In the genomic region with DNA sequence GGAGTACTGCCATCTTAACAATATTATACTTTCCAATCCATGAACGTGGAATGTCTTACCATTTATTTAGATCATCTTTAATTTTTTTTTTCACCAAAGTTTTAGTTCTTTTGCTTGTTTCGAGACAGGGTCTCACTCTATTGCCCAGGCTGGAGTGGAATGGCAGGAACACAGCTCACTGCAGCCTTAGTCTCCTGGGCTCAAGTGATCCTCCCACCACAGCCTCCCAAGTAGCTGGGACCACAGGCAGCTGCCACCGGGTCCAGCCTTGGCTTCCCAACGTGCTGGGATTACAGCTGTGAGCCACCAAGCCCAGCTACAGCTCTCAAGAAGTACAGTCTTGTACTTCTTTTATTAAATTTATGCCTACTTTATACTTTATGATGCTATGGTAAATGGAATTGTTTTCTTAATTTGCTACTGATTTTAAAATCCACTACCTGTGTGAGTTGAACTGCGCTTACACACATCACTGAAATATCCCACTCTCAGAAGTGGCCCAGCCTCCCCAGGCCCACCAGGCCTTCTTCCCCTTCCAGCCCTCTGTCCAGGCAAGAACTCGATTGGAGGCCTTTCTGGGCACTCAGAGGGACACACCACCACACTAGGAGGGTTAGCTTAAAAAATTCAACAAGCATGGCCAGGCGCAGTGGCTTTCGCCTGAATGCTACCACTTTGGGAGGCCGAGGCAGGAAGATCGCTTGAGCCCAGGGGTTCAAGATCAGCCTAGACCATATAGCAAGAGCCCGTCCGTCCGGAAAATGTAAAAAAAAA, we compare ENCODE assay signal across 8 cellular contexts. TPM values are rescaled to one million over a fixed set of nuclear protein-coding genes. Genes with fewer than 3 reads are reported as not detected.
A peak's percentile ranks its signal among the peaks of the same experiment; 100 is the strongest.
DNase-seq lines count a peak whose midpoint lies in the region; ATAC-seq and TF ChIP-seq lines count a peak whose summit lies in the region.

No MANE protein-coding gene starts in this region.

- no peaks in the 10 kb centered on the region for H3K27me3 ChIP-seq in right atrium auricular region
- H3K27me3 ChIP-seq in brain microvascular endothelial cell (replicated peaks) = no peaks in the 10 kb centered on the region

- no peak for DNase-seq in right atrium auricular region (ENCODE audit: low spot score)
- DNase-seq in left ventricle myocardium superior = no peak
- no peak for DNase-seq in brain microvascular endothelial cell
- no peak for DNase-seq in mesothelial cell of epicardium (ENCODE audit: low spot score in 2 of 2, unreplicated experiment in 2 of 2)
- DNase-seq in left lobe of liver (ENCODE audit: low spot score) = no peak
- no peak for DNase-seq in pons (ENCODE audit: low spot score)

- peak overlapping the region; percentile 98 to 99 for H3K4me3 ChIP-seq in right atrium auricular region
- H3K4me3 ChIP-seq in brain microvascular endothelial cell (ENCODE audit: low read depth, low read length) = peak overlapping the region; percentile 88

- no peaks in the 10 kb centered on the region for H3K9me3 ChIP-seq in right atrium auricular region

- H3K27ac ChIP-seq in right atrium auricular region (peak overlapping the region; percentile 99 to 100), brain microvascular endothelial cell (peak overlapping the region; percentile 93)

- H3K27me3 Mint-ChIP-seq in mesothelial cell of epicardium (ENCODE audit: low read depth) = no peaks in the 10 kb centered on the region

- ATAC-seq in left ventricle myocardium superior (no peak), GM18907 (IDR thresholded peaks at IDR 0.05; ENCODE audit: unreplicated experiment) (no peak), left lobe of liver (no peak), GM19324 (IDR thresholded peaks at IDR 0.05; ENCODE audit: low FRiP score, unreplicated experiment) (no peak)

- H3K36me3 Mint-ChIP-seq in mesothelial cell of epicardium = peaks cover 4% of the 10 kb centered on the region

- in situ Hi-C loops in brain microvascular endothelial cell (cut with HindIII; ENCODE audit: low pct_ligation_motif_present, low sequenced_read_pairs) = no loop called here

- H3K4me1 Mint-ChIP-seq in mesothelial cell of epicardium = peaks cover 21% of the 10 kb centered on the region

- H3K9me3 Mint-ChIP-seq in mesothelial cell of epicardium = no peaks in the 10 kb centered on the region

- TF ChIP-seq CTCF in right atrium auricular region (IDR thresholded peaks at IDR 0.05) (no peak), brain microvascular endothelial cell (IDR thresholded peaks at IDR 0.05; ENCODE audit: low read depth, low read length, missing control alignments) (no peak), mesothelial cell of epicardium (IDR thresholded peaks at IDR 0.05; ENCODE audit: unreplicated experiment) (no peak)

- H3K27ac Mint-ChIP-seq in mesothelial cell of epicardium = peak overlapping the region; percentile 98

- H3K4me3 Mint-ChIP-seq in mesothelial cell of epicardium = peak overlapping the region; percentile 89

- H3K4me1 ChIP-seq in right atrium auricular region = peaks cover 0 to 35% of the 10 kb centered on the region in 2 donors

- peaks cover 8% of the 10 kb centered on the region for H3K36me3 ChIP-seq in right atrium auricular region
- H3K36me3 ChIP-seq in brain microvascular endothelial cell (replicated peaks) = no peaks in the 10 kb centered on the region

- intact Hi-C loops in left ventricle myocardium superior (cut with micrococcal nuclease) = no loop called here

RNA-seq across cellular contexts. Expression of a gene that starts 1.0 kb away (rescaled TPM):
- total RNA-seq in right atrium auricular region = 10 to 100 TPM; 20.4 to 35.9 TPM
- total RNA-seq in left ventricle myocardium superior = 19.7 TPM
- total RNA-seq in mesothelial cell of epicardium = 100.0 to 106 TPM (median 104 TPM) in 3 replicates
- 38.9 TPM for total RNA-seq in left lobe of liver

RNA-seq across cellular contexts. Expression of a gene that starts 40.1 kb away (rescaled TPM):
- total RNA-seq in right atrium auricular region = 10 to 100 TPM; 31.2 to 65.6 TPM
- total RNA-seq in left ventricle myocardium superior = 68.9 TPM
- total RNA-seq in mesothelial cell of epicardium = 25.1 to 27.5 TPM (median 26.0 TPM) in 3 replicates
- 7.0 TPM for total RNA-seq in left lobe of liver

RNA-seq across cellular contexts. Expression of a gene that starts 45.0 kb away (rescaled TPM):
- total RNA-seq in right atrium auricular region = 10 to 100 TPM; 28.3 to 30.8 TPM
- total RNA-seq in left ventricle myocardium superior = 33.0 TPM
- 58.0 to 61.9 TPM (median 59.3 TPM) in 3 replicates for total RNA-seq in mesothelial cell of epicardium
- 31.5 TPM for total RNA-seq in left lobe of liver

RNA-seq across cellular contexts. Expression of a gene that starts 49.7 kb away (rescaled TPM):
- not detected for total RNA-seq in right atrium auricular region
- total RNA-seq in left ventricle myocardium superior = not detected
- total RNA-seq in mesothelial cell of epicardium = not detected in 3 replicates
- not detected for total RNA-seq in left lobe of liver
